In the genomic region with DNA sequence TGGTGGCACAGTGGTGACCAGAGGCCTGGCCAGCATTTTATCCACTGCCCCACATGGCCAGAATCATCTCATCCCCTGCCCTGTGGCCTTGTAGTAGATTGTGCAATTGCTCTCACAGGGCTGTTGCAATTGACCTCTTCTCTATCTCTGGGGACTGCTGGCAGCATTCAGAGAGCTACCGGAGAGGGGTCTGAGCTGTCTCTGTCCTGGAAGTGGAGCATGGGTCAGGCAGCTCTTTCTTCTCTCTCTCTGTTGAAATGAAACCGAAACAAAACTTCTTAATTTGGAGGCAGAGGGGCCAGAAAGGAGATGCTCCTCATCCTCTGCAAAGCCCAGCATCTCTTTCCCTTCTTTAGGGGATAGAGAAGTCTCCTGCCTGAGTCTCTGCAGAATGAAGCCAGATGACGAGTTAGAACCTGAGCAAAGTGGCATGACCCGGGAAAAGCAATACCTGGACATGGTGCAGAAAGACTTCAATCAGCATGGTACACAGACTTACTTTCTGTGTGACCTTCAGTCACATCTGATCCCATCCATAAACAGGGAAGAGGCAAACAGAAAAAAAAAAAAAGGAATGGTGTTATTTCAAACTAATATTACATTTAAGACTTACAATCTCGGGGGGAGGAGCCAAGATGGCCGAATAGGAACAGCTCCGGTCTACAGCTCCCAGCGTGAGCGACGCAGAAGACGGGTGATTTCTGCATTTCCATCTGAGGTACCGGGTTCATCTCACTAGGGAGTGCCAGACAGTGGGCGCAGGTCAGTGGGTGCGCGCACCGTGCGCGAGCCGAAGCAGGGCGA, we compare ENCODE assay signal across 11 cellular contexts.
A peak's percentile ranks its signal among the peaks of the same experiment; 100 is the strongest.
DNase-seq lines count a peak whose midpoint lies in the region; ATAC-seq and TF ChIP-seq lines count a peak whose summit lies in the region.
"Had no signal": no experiment of that assay in that cellular context is flagged by ENCODE, and none has a peak within 500 bp of the region (broad histone marks: within the 10 kb centered on the region; RNA-seq: fewer than 3 reads in every experiment).

No MANE protein-coding gene starts in this region.

- H3K4me3 ChIP-seq in cardiac fibroblast (replicated peaks in 1 of 2; ENCODE audit: low read depth in 2 of 2, low read length in 2 of 2) (no peak overlapping the region), mucosa of descending colon (no peak overlapping the region)

- no peaks in the 10 kb centered on the region for H3K36me3 ChIP-seq in mucosa of descending colon (ENCODE audit: low read depth)

- intact Hi-C loops in mucosa of descending colon (cut with DNase I, micrococcal nuclease): no loop called here

- TF ChIP-seq CTCF in cardiac fibroblast (IDR thresholded peaks at IDR 0.05; ENCODE audit: low read depth, low read length) (no peak), mucosa of descending colon (IDR thresholded peaks at IDR 0.05) (no peak)

- DNase-seq in DMS53 (lab: John Stamatoyannopoulos, UW) (peak; percentile 54), LoVo (ENCODE audit: low spot score) (peak; percentile 12), cardiac fibroblast (ENCODE audit: low read depth in 2 of 2) (peak; percentile 32 to 36), mucosa of descending colon (no peak), KG1 (lab: John Stamatoyannopoulos, UW) (no peak), NCI-H82 (lab: John Stamatoyannopoulos, UW) (no peak), NCI-H446 treated with DMSO at 0.1 percent for 48 hours (lab: John Stamatoyannopoulos, UW) (no peak)
- DNase-seq: activated naive CD8-positive, alpha-beta T cell treated with anti-CD3 and anti-CD28 coated beads, Interleukin-2, amount 50 U/mL, for 24 hours; DMS79; NCI-H1694 treated with DMSO at 0.1 percent for 48 hours had no signal

- ATAC-seq in mucosa of descending colon (peak; percentile 29), HG02759 (IDR thresholded peaks at IDR 0.05; ENCODE audit: unreplicated experiment) (no peak)
- ATAC-seq: activated naive CD8-positive, alpha-beta T cell treated with anti-CD3 and anti-CD28 coated beads, Interleukin-2, amount 50 U/mL, for 24 hours had no signal

- H3K4me1 ChIP-seq in mucosa of descending colon (ENCODE audit: low read depth): no peaks in the 10 kb centered on the region

- H3K9me3 ChIP-seq in mucosa of descending colon: no peaks in the 10 kb centered on the region

Comparison
In these comparisons a context has a peak if more than half of its experiments do, and no peak if none do; other contexts are left out.
1. DNase-seq: peak in DMS53 (single experiment), LoVo (single experiment) and cardiac fibroblast (2 of 2); none in mucosa of descending colon (0 of 3), KG1 (single experiment), NCI-H82 (single experiment) and NCI-H446 treated with DMSO at 0.1 percent for 48 hours (single experiment).